ENCODE assay signal across 22 cellular contexts in genomic region chr12:58034712-58035111, GRCh38.
"Had no signal": no experiment of that assay in that cellular context is flagged by ENCODE, and none has a peak within 500 bp of the region (broad histone marks: within the 10 kb centered on the region; RNA-seq: fewer than 3 reads in every experiment).

No MANE protein-coding gene starts in this region.

- H3K27ac Mint-ChIP-seq: activated CD4-positive, alpha-beta T cell treated with anti-CD3 and anti-CD28 coated beads, Interleukin-2, amount 10 ng/mL, durations not matched to agents 7 days and 5 days; activated CD8-positive, alpha-beta T cell treated with anti-CD3 and anti-CD28 coated beads for 36 hours; activated naive CD4-positive, alpha-beta T cell treated with anti-CD3 and anti-CD28 coated beads, Interleukin-2, amount 50 U/mL, for 24 hours; activated T-helper 1 cell treated with anti-CD3 and anti-CD28 coated beads, Interleukin-12 subunit alpha, Interleukin-12 subunit beta, Interleukin-2, Interleukin-4 antibody, amounts not matched to agents 30 ng/mL and 10 ng/mL and 1 ng/mL, durations not matched to agents 14 hours and 24 hours and 36 hours; brain; effector memory CD8-positive, alpha-beta T cell; mesothelial cell of epicardium; naive thymus-derived CD8-positive, alpha-beta T cell; stimulated activated effector memory CD8-positive, alpha-beta T cell treated with anti-CD3 and anti-CD28 coated beads, Interleukin-12 subunit alpha, Interleukin-12 subunit beta, amount 100 ng/mL, for 72 hours; stimulated activated naive CD8-positive, alpha-beta T cell treated with anti-CD3 and anti-CD28 coated beads, Interleukin-15, amount 100 ng/mL, for 72 hours had no signal

- FAIRE-seq: colon had no signal

- H3K27me3 ChIP-seq: dorsolateral prefrontal cortex, ovary, upper lobe of left lung had no signal

- H3K36me3 Mint-ChIP-seq: mesothelial cell of epicardium; stimulated activated effector memory CD8-positive, alpha-beta T cell treated with anti-CD3 and anti-CD28 coated beads, Interleukin-12 subunit alpha, Interleukin-12 subunit beta, amount 100 ng/mL, for 72 hours had no signal

- H3K4me1 Mint-ChIP-seq: activated CD4-positive, alpha-beta T cell treated with anti-CD3 and anti-CD28 coated beads, Interleukin-2, amount 10 ng/mL, durations not matched to agents 7 days and 5 days; activated naive CD4-positive, alpha-beta T cell treated with anti-CD3 and anti-CD28 coated beads, Interleukin-2, amount 50 U/mL, for 24 hours; brain; mesothelial cell of epicardium; stimulated activated effector memory CD8-positive, alpha-beta T cell treated with anti-CD3 and anti-CD28 coated beads, Interleukin-12 subunit alpha, Interleukin-12 subunit beta, amount 100 ng/mL, for 72 hours; stimulated activated naive CD8-positive, alpha-beta T cell treated with anti-CD3 and anti-CD28 coated beads, Interleukin-15, amount 100 ng/mL, for 72 hours had no signal

- H3K27me3 Mint-ChIP-seq: activated CD4-positive, alpha-beta T cell treated with anti-CD3 and anti-CD28 coated beads, Interleukin-2, amount 10 ng/mL, durations not matched to agents 7 days and 5 days; activated CD8-positive, alpha-beta T cell treated with anti-CD3 and anti-CD28 coated beads for 36 hours; brain; stimulated activated naive CD8-positive, alpha-beta T cell treated with anti-CD3 and anti-CD28 coated beads, Interleukin-15, amount 100 ng/mL, for 72 hours had no signal

- H3K9me3 ChIP-seq: ovary had no signal

- H3K27ac ChIP-seq: dorsolateral prefrontal cortex, ovary, upper lobe of left lung had no signal

- DNase-seq: activated CD4-positive, alpha-beta T cell treated with anti-CD3 and anti-CD28 coated beads, Interleukin-2, amount 10 ng/mL, durations not matched to agents 7 days and 5 days; activated CD4-positive, CD25-positive, alpha-beta regulatory T cell treated with anti-CD3 and anti-CD28 coated beads, Interleukin-2, amount 50 U/mL, for 72 hours; activated CD8-positive, alpha-beta T cell treated with anti-CD3 and anti-CD28 coated beads for 36 hours; activated gamma-delta T cell treated with Interleukin-2 at 50 U/mL for 16 hours; aorta; central memory CD4-positive, alpha-beta T cell; dorsolateral prefrontal cortex; effector memory CD8-positive, alpha-beta T cell; hippocampal formation; left ventricle myocardium inferior; naive thymus-derived CD8-positive, alpha-beta T cell; ovary; right cardiac atrium; stimulated activated CD4-positive, alpha-beta T cell treated with anti-CD3 and anti-CD28 coated beads, Interleukin-12 subunit alpha, Interleukin-12 subunit beta, amount 100 ng/mL, for 4 hours; stimulated activated naive CD8-positive, alpha-beta T cell treated with anti-CD3 and anti-CD28 coated beads, Interleukin-15, amount 100 ng/mL, for 72 hours; upper lobe of left lung had no signal

- H3K4me3 Mint-ChIP-seq: activated CD4-positive, alpha-beta T cell treated with anti-CD3 and anti-CD28 coated beads, Interleukin-2, amount 10 ng/mL, durations not matched to agents 7 days and 5 days; activated CD8-positive, alpha-beta T cell treated with anti-CD3 and anti-CD28 coated beads for 36 hours; activated naive CD4-positive, alpha-beta T cell treated with anti-CD3 and anti-CD28 coated beads, Interleukin-2, amount 50 U/mL, for 24 hours; activated T-helper 1 cell treated with anti-CD3 and anti-CD28 coated beads, Interleukin-12 subunit alpha, Interleukin-12 subunit beta, Interleukin-2, Interleukin-4 antibody, amounts not matched to agents 30 ng/mL and 10 ng/mL and 1 ng/mL, durations not matched to agents 14 hours and 24 hours and 36 hours; brain; effector memory CD8-positive, alpha-beta T cell; mesothelial cell of epicardium; naive thymus-derived CD8-positive, alpha-beta T cell; stimulated activated effector memory CD8-positive, alpha-beta T cell treated with anti-CD3 and anti-CD28 coated beads, Interleukin-12 subunit alpha, Interleukin-12 subunit beta, amount 100 ng/mL, for 72 hours; stimulated activated naive CD8-positive, alpha-beta T cell treated with anti-CD3 and anti-CD28 coated beads, Interleukin-15, amount 100 ng/mL, for 72 hours had no signal

- H3K4me1 ChIP-seq: upper lobe of left lung had no signal

- H3K4me3 ChIP-seq: dorsolateral prefrontal cortex, left ventricle myocardium inferior, ovary, upper lobe of left lung had no signal

- H3K36me3 ChIP-seq: left ventricle myocardium inferior, ovary, upper lobe of left lung had no signal
